In genomic region chr22:43230983-43231723, GRCh38 we compare ENCODE assay signal across 8 cellular contexts. TPM values are rescaled to one million over a fixed set of nuclear protein-coding genes. Genes with fewer than 3 reads are reported as not detected.
DNase-seq lines count a peak whose midpoint lies in the region; TF ChIP-seq lines count a peak whose summit lies in the region.

No MANE protein-coding gene starts in this region.

- intact Hi-C loops in testis (cut with DNase I; ENCODE audit: low total_unique reads), result loop anchor here (10.0 kb wide), 1 partner anchor 154 kb away; no protein-coding TSS in a partner anchor

- TF ChIP-seq CTCF in HEK293 (tag by site-specific recombination; IDR thresholded peaks at IDR 0.05), result peak; percentile 94
- TF ChIP-seq CTCF in epithelial cell of proximal tubule (conservative IDR thresholded peaks at IDR 0.05; ENCODE audit: low read depth, low read length), result peak; percentile 92
- peak; percentile 94 for TF ChIP-seq CTCF in nephron progenitor cell (IDR thresholded peaks at IDR 0.05)
- TF ChIP-seq CTCF in testis (IDR thresholded peaks at IDR 0.05), result peak; percentile 74 to 91 (median 77)

- H3K27me3 Mint-ChIP-seq in nephron progenitor cell (ENCODE audit: low read depth, poor library complexity), result peaks cover 39% of the 10 kb centered on the region

- WGBS in testis, 2 donors, result 37 to 55% methylated on average over 13 to 23 of the region's 23 CpGs

- H3K4me1 ChIP-seq in HEK293 (ENCODE audit: control insufficient read depth, insufficient read depth, low read length) (no peaks in the 10 kb centered on the region), testis (peaks cover 31% of the 10 kb centered on the region)

- H3K4me3 ChIP-seq in HEK293 (ENCODE audit: low read depth, low read length) (no peak overlapping the region), epithelial cell of proximal tubule (ENCODE audit: low read depth, low read length) (no peak overlapping the region), testis (no peak overlapping the region)

- peaks cover 50% of the 10 kb centered on the region for H3K4me1 Mint-ChIP-seq in nephron progenitor cell

- H3K27ac ChIP-seq in HEK293 (ENCODE audit: extremely low read depth, low read depth, low read length) (no peak overlapping the region), testis (no peak overlapping the region)

- CTCF ChIA-PET in HEK293 (lab: Yijun Ruan, JAX), result interaction anchor here (0.5 to 11.6 kb wide), 55 partner anchors 8 to 931 kb away, joined by 3 to 152 read pairs (median 4); partner anchors contain the start of genes SCUBE1 and TTLL12

- H3K36me3 Mint-ChIP-seq in nephron progenitor cell (ENCODE audit: low read depth), result peaks cover 12% of the 10 kb centered on the region

- no peaks in the 10 kb centered on the region for H3K36me3 ChIP-seq in HEK293 (ENCODE audit: control insufficient read depth in 2 of 2, insufficient read depth in 1 of 2, low read length in 2 of 2)
- no peaks in the 10 kb centered on the region for H3K36me3 ChIP-seq in testis (ENCODE audit: low read depth, missing control alignments)

- H3K9me3 Mint-ChIP-seq in nephron progenitor cell, result no peaks in the 10 kb centered on the region

- DNase-seq in CD1c-positive myeloid dendritic cell (ENCODE audit: extremely low spot score) (peak; percentile 63), NCI-H774 (lab: John Stamatoyannopoulos, UW) (peak; percentile 33), epithelial cell of proximal tubule (ENCODE audit: low read depth) (no peak), nephron progenitor cell (peak; percentile 81), testis (peak; percentile 75), GOT3 (lab: John Stamatoyannopoulos, UW) (no peak)
- DNase-seq in activated CD8-positive, alpha-beta memory T cell treated with anti-CD3 and anti-CD28 coated beads for 4 hours (ENCODE audit: low read depth in 2 of 2), result peak; percentile 33 to 35

- TF ChIP-seq POLR2A in testis (IDR thresholded peaks at IDR 0.05), result no peak

- no peak overlapping the region for H3K27ac Mint-ChIP-seq in nephron progenitor cell

- H3K9me3 ChIP-seq in HEK293 (ENCODE audit: control insufficient read depth, insufficient read depth, low read depth, low read length) (no peaks in the 10 kb centered on the region), testis (no peaks in the 10 kb centered on the region)

- H3K27me3 ChIP-seq in testis, result no peaks in the 10 kb centered on the region

- POLR2A ChIA-PET in HEK293 (lab: Yijun Ruan, JAX), result interaction anchor here (0.6 to 1.1 kb wide), 3 partner anchors 88 to 154 kb away, joined by 3 to 8 read pairs (median 3); no protein-coding TSS in a partner anchor

- no peak overlapping the region for H3K4me3 Mint-ChIP-seq in nephron progenitor cell

TF ChIP-seq in HEK293, 187 proteins besides CTCF, POLR2A, EP300 and RAD21 (continues in another document):
- TF ChIP-seq ZNF660 (tag by site-specific recombination; IDR thresholded peaks at IDR 0.05), result no peak
- TF ChIP-seq ZNF776 (tag by site-specific recombination; IDR thresholded peaks at IDR 0.05; ENCODE audit: borderline replicate concordance), result no peak
- TF ChIP-seq ZNF558 (tag by site-specific recombination; IDR thresholded peaks at IDR 0.05), result no peak
- no peak for TF ChIP-seq PRDM2 (tag by site-specific recombination; IDR thresholded peaks at IDR 0.05; ENCODE audit: borderline replicate concordance)
- TF ChIP-seq ZNF2 (tag by site-specific recombination; IDR thresholded peaks at IDR 0.05), result 0 out of 2 replicates have a peak, but pooled peaks have one; percentile 46
- TF ChIP-seq ZBTB49 (tag by site-specific recombination; IDR thresholded peaks at IDR 0.05; ENCODE audit: low read depth), result no peak
- no peak for TF ChIP-seq ZNF670 (tag by site-specific recombination; IDR thresholded peaks at IDR 0.05; ENCODE audit: low read depth)
- no peak for TF ChIP-seq ZNF561 (tag by site-specific recombination; IDR thresholded peaks at IDR 0.05; ENCODE audit: borderline replicate concordance)
- peak; percentile 84 for TF ChIP-seq KLF17 (tag by site-specific recombination; IDR thresholded peaks at IDR 0.05)
- TF ChIP-seq ZNF157 (tag by site-specific recombination; IDR thresholded peaks at IDR 0.05), result no peak
- TF ChIP-seq ZNF707 (tag by site-specific recombination; IDR thresholded peaks at IDR 0.05), result no peak

RNA-seq across cellular contexts. Expression of gene TTLL12, which starts 44.2 kb away (rescaled TPM):
- total RNA-seq in epithelial cell of proximal tubule (91.8 and 104 TPM in 2 replicates), testis (100 to 1,000 TPM; 111 to 175 TPM)
- polyA plus RNA-seq in testis (ENCODE audit: insufficient read depth, low read depth, low replicate concordance), result 62.0 TPM

Comparison
In these comparisons a context has a peak if more than half of its experiments do, and no peak if none do; other contexts are left out.
1. DNase-seq: peak in CD1c-positive myeloid dendritic cell (single experiment), NCI-H774 (single experiment), activated CD8-positive, alpha-beta memory T cell treated with anti-CD3 and anti-CD28 coated beads for 4 hours (2 of 2), nephron progenitor cell (single experiment) and testis (single experiment); none in epithelial cell of proximal tubule (single experiment) and GOT3 (single experiment).
2. Peak in every context shown above with its lines, with median percentiles within 50 percentile points of each other: CTCF ChIP-seq.